In the genomic region with DNA sequence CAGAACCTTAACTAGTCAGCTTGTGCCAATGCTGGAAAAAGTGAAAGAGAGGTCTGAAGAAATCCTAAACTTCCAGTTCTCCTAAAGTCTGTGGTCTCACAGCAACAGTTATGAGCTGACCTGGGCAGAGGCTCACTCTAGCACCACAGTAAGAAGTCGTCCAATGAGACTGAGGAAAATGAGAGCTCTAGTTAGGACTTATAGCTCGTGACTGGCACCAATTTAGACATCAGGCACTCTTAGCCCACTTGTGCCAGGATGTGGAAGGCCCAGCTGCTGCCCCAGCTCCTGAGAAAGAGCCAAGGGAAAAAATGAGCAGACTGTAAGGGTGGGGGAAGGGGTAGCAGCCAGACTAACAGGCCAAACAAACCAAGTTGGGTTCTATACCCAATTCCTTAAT, we compare ENCODE assay signal across 12 cellular contexts. TPM values are rescaled to one million over a fixed set of nuclear protein-coding genes. Genes with fewer than 3 reads are reported as not detected.
DNase-seq lines count a peak whose midpoint lies in the region; ATAC-seq and TF ChIP-seq lines count a peak whose summit lies in the region.
"Had no signal": no experiment of that assay in that cellular context is flagged by ENCODE, and none has a peak within 500 bp of the region (broad histone marks: within the 10 kb centered on the region; RNA-seq: fewer than 3 reads in every experiment).

No MANE protein-coding gene starts in this region.

- no TSS peak for BruUV-seq in Panc1 (replicated peaks; lab: Mats Ljungman, UMichigan)

- no peaks in the 10 kb centered on the region for H3K36me3 ChIP-seq in Panc1 (ENCODE audit: control insufficient read depth, insufficient read depth, low read length)
- H3K36me3 ChIP-seq: uterus had no signal

- ATAC-seq in Panc1 = no peak; the same call in 1 of the 2 replicates
- no peak for ATAC-seq in HG02885 (IDR thresholded peaks at IDR 0.05; ENCODE audit: poor library complexity, unreplicated experiment)
- no peak for ATAC-seq in HG02870 (IDR thresholded peaks at IDR 0.05; ENCODE audit: unreplicated experiment)
- ATAC-seq: CD8-positive, alpha-beta T cell; K562 had no signal

- TF ChIP-seq CTCF in Panc1 (IDR thresholded peaks at IDR 0.05) = no peak
- no peak for TF ChIP-seq CTCF in glutamatergic neuron (IDR thresholded peaks at IDR 0.05; ENCODE audit: partially characterized antibody, unreplicated experiment)

- no peaks in the 10 kb centered on the region for H3K9me3 ChIP-seq in Panc1 (ENCODE audit: control insufficient read depth, insufficient read depth, low read depth, low read length)
- H3K9me3 ChIP-seq: uterus had no signal

- H3K36me3 Mint-ChIP-seq in glutamatergic neuron (ENCODE audit: unreplicated experiment) = no peaks in the 10 kb centered on the region

- no peak overlapping the region for H3K4me3 Mint-ChIP-seq in glutamatergic neuron (ENCODE audit: unreplicated experiment)
- H3K4me3 Mint-ChIP-seq: CD8-positive, alpha-beta T cell had no signal

- H3K4me3 ChIP-seq in Panc1 (ENCODE audit: low read depth in 2 of 2, low read length in 2 of 2) = no peak overlapping the region
- H3K4me3 ChIP-seq: K562, uterus had no signal

- intact Hi-C loops in Panc1 (cut with micrococcal nuclease; ENCODE audit: unreplicated experiment) = no loop called here

- peaks cover 22% of the 10 kb centered on the region for H3K4me1 ChIP-seq in Panc1 (ENCODE audit: control insufficient read depth, insufficient read depth, low read length)

- peak overlapping the region; percentile 45 for H3K27ac Mint-ChIP-seq in glutamatergic neuron (ENCODE audit: unreplicated experiment)
- H3K27ac Mint-ChIP-seq: CD8-positive, alpha-beta T cell had no signal

- POLR2A ChIA-PET in Panc1 (lab: Charles Lee) = no interaction called here

- DNase-seq in DMS 273 treated with DMSO at 0.1 percent for 48 hours (lab: John Stamatoyannopoulos, UW) = peak; percentile 36
- DNase-seq in Panc1 (ENCODE audit: low read depth, low spot score) = no peak
- DNase-seq in glutamatergic neuron = no peak
- peak; percentile 89 for DNase-seq in pons (ENCODE audit: low spot score)
- DNase-seq in dedifferentiated amniotic fluid mesenchymal stem cell (ENCODE audit: extremely low spot score) = no peak
- no peak for DNase-seq in COR-L47 (lab: John Stamatoyannopoulos, UW)
- DNase-seq: activated effector memory CD4-positive, alpha-beta T cell treated with anti-CD3 and anti-CD28 coated beads, Interleukin-2, amount 50 U/mL, for 16 hours; CD8-positive, alpha-beta T cell; uterus had no signal

- peaks cover 18% of the 10 kb centered on the region for H3K4me1 Mint-ChIP-seq in glutamatergic neuron (ENCODE audit: low read depth, unreplicated experiment)

- no peaks in the 10 kb centered on the region for H3K9me3 Mint-ChIP-seq in glutamatergic neuron (ENCODE audit: unreplicated experiment)
- H3K9me3 Mint-ChIP-seq: CD8-positive, alpha-beta T cell had no signal

- CTCF ChIA-PET in Panc1 (lab: Charles Lee) = interaction anchor here (0.8 kb wide), 1 partner anchor 49 kb away, joined by 3 read pairs; no protein-coding TSS in a partner anchor

- no peaks in the 10 kb centered on the region for H3K27me3 Mint-ChIP-seq in glutamatergic neuron (ENCODE audit: unreplicated experiment)

- H3K27ac ChIP-seq in Panc1 (ENCODE audit: low read length) = peak overlapping the region; percentile 11; the same call in 1 of the 2 replicates
- H3K27ac ChIP-seq: uterus had no signal

- no peaks in the 10 kb centered on the region for H3K27me3 ChIP-seq in Panc1 (ENCODE audit: control insufficient read depth, insufficient read depth, low read length)
- H3K27me3 ChIP-seq: uterus had no signal

- in situ Hi-C loops in Panc1 (cut with HindIII; ENCODE audit: low pct_unique_long_range_greater_than_20kb, low sequenced_read_pairs) = no loop called here

RNA-seq across cellular contexts. Expression of a gene that starts 7.6 kb away (rescaled TPM):
- total RNA-seq in Panc1 (2021; ENCODE audit: unreplicated experiment) (83.3 TPM), glutamatergic neuron (ENCODE audit: unreplicated experiment) (139 TPM)
- 81.5 TPM for polyA plus RNA-seq in Panc1 (2012; ENCODE audit: insufficient read length)

RNA-seq across cellular contexts. Expression of a gene that starts 8.1 kb away (rescaled TPM):
- total RNA-seq in Panc1 (2021; ENCODE audit: unreplicated experiment) (55.6 TPM), glutamatergic neuron (ENCODE audit: unreplicated experiment) (8.0 TPM)
- 63.0 TPM for polyA plus RNA-seq in Panc1 (2012; ENCODE audit: insufficient read length)

RNA-seq across cellular contexts. Expression of a gene that starts 44.6 kb away (rescaled TPM):
- 64.5 TPM for total RNA-seq in Panc1 (2021; ENCODE audit: unreplicated experiment)
- polyA plus RNA-seq in Panc1 (2012; ENCODE audit: insufficient read length) = 58.1 TPM
- 61.5 TPM for total RNA-seq in glutamatergic neuron (ENCODE audit: unreplicated experiment)

RNA-seq across cellular contexts. Expression of a gene that starts 44.8 kb away (rescaled TPM):
- total RNA-seq in Panc1 (2021; ENCODE audit: unreplicated experiment) (60.3 TPM), glutamatergic neuron (ENCODE audit: unreplicated experiment) (27.1 TPM)
- 83.3 TPM for polyA plus RNA-seq in Panc1 (2012; ENCODE audit: insufficient read length)

Comparison
In these comparisons a context has a peak if more than half of its experiments do, and no peak if none do; other contexts are left out.
1. DNase-seq: peak in DMS 273 treated with DMSO at 0.1 percent for 48 hours (single experiment) and pons (single experiment); none in Panc1 (single experiment), glutamatergic neuron (single experiment), dedifferentiated amniotic fluid mesenchymal stem cell (single experiment) and COR-L47 (single experiment).